Comparison of ENCODE assay signal across 1 cellular context in genomic region chr16:30380072-30380471, GRCh38.
TF ChIP-seq lines count a peak whose summit lies in the region.

No MANE protein-coding gene starts in this region.

TF ChIP-seq in K562, 482 proteins besides CTCF, POLR2A, EP300 and RAD21:
- TF ChIP-seq ZNF77 (CRISPR knock-in tag; IDR thresholded peaks at IDR 0.05) (no peak), ZBTB17 (CRISPR knock-in tag; IDR thresholded peaks at IDR 0.05) (no peak)
